ENCODE assay signal across 31 cellular contexts in the genomic region with DNA sequence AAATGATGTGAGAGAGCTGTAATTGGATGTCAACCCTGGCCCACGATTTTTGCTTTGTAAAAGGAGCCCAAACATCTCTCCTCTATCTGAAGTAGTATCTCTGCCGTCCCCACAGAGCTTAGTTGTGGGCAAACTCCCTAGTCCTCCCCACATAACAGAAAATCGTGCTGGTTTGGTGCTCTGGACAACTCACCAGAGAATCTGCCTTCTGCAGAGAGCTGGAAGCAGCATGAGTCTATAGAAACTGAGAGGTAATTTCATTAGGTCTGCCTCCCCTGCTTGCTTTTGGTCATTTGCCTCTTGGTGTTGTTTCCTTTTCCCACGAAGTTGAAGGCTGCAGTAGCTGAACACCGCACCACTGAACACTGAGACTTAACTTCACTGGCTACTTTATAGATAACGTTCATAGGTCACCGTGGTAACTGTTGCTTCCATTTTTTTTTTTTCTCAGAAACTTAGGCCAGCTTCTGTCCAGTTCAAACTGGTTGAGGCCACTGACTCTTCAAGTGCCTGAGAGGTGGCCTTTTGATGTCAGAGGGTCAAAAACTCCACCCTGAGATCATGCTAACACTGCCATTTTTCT. TPM values are rescaled to one million over a fixed set of nuclear protein-coding genes. Genes with fewer than 3 reads are reported as not detected.
DNase-seq lines count a peak whose midpoint lies in the region; ATAC-seq, FAIRE-seq and TF ChIP-seq lines count a peak whose summit lies in the region.
"Had no signal": no experiment of that assay in that cellular context is flagged by ENCODE, and none has a peak within 500 bp of the region (broad histone marks: within the 10 kb centered on the region; RNA-seq: fewer than 3 reads in every experiment).

No MANE protein-coding gene starts in this region.

- intact Hi-C loops in K562 (cut with micrococcal nuclease) = no loop called here
- intact Hi-C loops in transverse colon (cut with DNase I; ENCODE audit: low total_unique reads) = no loop called here

- DNase-seq in K562 (ENCODE audit: extremely low read depth in 1 of 4, low spot score in 3 of 4) (peak in 1 of 4 experiments; percentile 36), naive B cell (no peak), coronary artery (ENCODE audit: low spot score) (no peak), transverse colon (no peak)
- DNase-seq: activated CD4-positive, alpha-beta T cell treated with anti-CD3 and anti-CD28 coated beads for 36 hours; activated CD8-positive, alpha-beta T cell treated with anti-CD3 and anti-CD28 coated beads, Interleukin-2, amount 10 ng/mL, durations not matched to agents 7 days and 5 days; CD4-positive, CD25-positive, alpha-beta regulatory T cell; effector memory CD8-positive, alpha-beta T cell; H7; KBM-7; left colon; NCI-H1417; NCI-H2081; NCI-H774; right cardiac atrium; spleen; stimulated activated CD4-positive, alpha-beta T cell treated with anti-CD3 and anti-CD28 coated beads, Interleukin-2, amount 100 ng/mL, for 48 hours; T-helper 17 cell; trophoblast cell had no signal

- H3K36me3 Mint-ChIP-seq in naive B cell = no peaks in the 10 kb centered on the region
- H3K36me3 Mint-ChIP-seq: activated naive CD4-positive, alpha-beta T cell treated with anti-CD3 and anti-CD28 coated beads, Interleukin-2, amount 50 U/mL, for 24 hours; CD4-positive, CD25-positive, alpha-beta regulatory T cell had no signal

- in situ Hi-C loops in K562 (cut with MboI) (no loop called here), transverse colon (cut with MboI; ENCODE audit: low pct_ligation_motif_present in 1 of 4, low pct_unique_long_range_greater_than_20kb in 1 of 4, low sequenced_read_pairs in 3 of 4) (no loop called here)

- no peaks in the 10 kb centered on the region for H3K9me1 ChIP-seq in K562 (ENCODE audit: control insufficient read depth, insufficient read depth, low read length)

- H3K4me2 ChIP-seq in K562 (ENCODE audit: insufficient read depth, low read length) = peak overlapping the region; percentile 32; the same call in 1 of the 2 replicates
- H3K4me2 ChIP-seq: hepatocyte had no signal

- H3K4me3 ChIP-seq in HEK293 (ENCODE audit: low read depth, low read length) (no peak overlapping the region), K562 (no peak overlapping the region), coronary artery (no peak overlapping the region), transverse colon (no peak overlapping the region)
- H3K4me3 ChIP-seq: breast epithelium, gastroesophageal sphincter, hepatocyte, spleen had no signal

- H3K4me1 ChIP-seq in HEK293 (ENCODE audit: control insufficient read depth, insufficient read depth, low read length) (peaks cover 25% of the 10 kb centered on the region), K562 (replicated peaks in 1 of 2; ENCODE audit: control insufficient read depth in 2 of 2, insufficient read depth in 2 of 2, low read length in 2 of 2) (peaks cover 6 to 16% of the 10 kb centered on the region in 2 experiments; a peak in 4 of 5 replicates), transverse colon (peaks cover 6 to 28% (median 15%) of the 10 kb centered on the region in 4 donors)
- H3K4me1 ChIP-seq: breast epithelium, parathyroid adenoma had no signal

- H3K27ac ChIP-seq in HEK293 (ENCODE audit: extremely low read depth, low read depth, low read length) (peak overlapping the region; percentile 42; the same call in 1 of the 2 replicates), K562 (ENCODE audit: extremely low read depth, low read depth, low read length) (no peak overlapping the region), coronary artery (no peak overlapping the region), transverse colon (no peak overlapping the region)
- H3K27ac ChIP-seq: breast epithelium, gastroesophageal sphincter, hepatocyte, parathyroid adenoma, spleen had no signal

- TF ChIP-seq CTCF in HEK293 (tag by site-specific recombination; IDR thresholded peaks at IDR 0.05) (no peak), K562 (IDR thresholded peaks at IDR 0.05 in 2 of 3, conservative IDR thresholded peaks at IDR 0.05 in 1 of 3; ENCODE audit: insufficient read depth in 2 of 3, low read depth in 1 of 3, low read length in 3 of 3) (no peak), coronary artery (IDR thresholded peaks at IDR 0.05) (no peak), transverse colon (IDR thresholded peaks at IDR 0.05) (no peak)

- peak overlapping the region in 3 of 8 donors; percentile 7 to 92 (median 12) for H3K4me3 Mint-ChIP-seq in naive B cell
- H3K4me3 Mint-ChIP-seq: activated CD4-positive, alpha-beta T cell treated with anti-CD3 and anti-CD28 coated beads for 36 hours; activated CD8-positive, alpha-beta T cell treated with anti-CD3 and anti-CD28 coated beads, Interleukin-2, amount 10 ng/mL, durations not matched to agents 7 days and 5 days; activated naive CD4-positive, alpha-beta T cell treated with anti-CD3 and anti-CD28 coated beads, Interleukin-2, amount 50 U/mL, for 24 hours; effector memory CD8-positive, alpha-beta T cell; T-helper 17 cell had no signal

- ATAC-seq in K562 = peak; percentile 43
- no peak for ATAC-seq in naive B cell (ENCODE audit: low read depth in 2 of 2)
- ATAC-seq in HG03520 (IDR thresholded peaks at IDR 0.05; ENCODE audit: unreplicated experiment) = no peak
- ATAC-seq in HG03457 (IDR thresholded peaks at IDR 0.05; ENCODE audit: unreplicated experiment) = no peak
- ATAC-seq: activated CD4-positive, alpha-beta T cell treated with anti-CD3 and anti-CD28 coated beads for 36 hours; activated CD8-positive, alpha-beta T cell treated with anti-CD3 and anti-CD28 coated beads, Interleukin-2, amount 10 ng/mL, durations not matched to agents 7 days and 5 days; effector memory CD8-positive, alpha-beta T cell; gastroesophageal sphincter; left colon; right cardiac atrium; SK-N-SH treated with all-trans-retinoic acid at 6 μM for 48 hours; T-helper 17 cell had no signal

- H3K27ac Mint-ChIP-seq in naive B cell = peak overlapping the region in 5 of 6 donors; percentile 28 to 80 (median 53)
- H3K27ac Mint-ChIP-seq: activated CD4-positive, alpha-beta T cell treated with anti-CD3 and anti-CD28 coated beads for 36 hours; activated CD8-positive, alpha-beta T cell treated with anti-CD3 and anti-CD28 coated beads, Interleukin-2, amount 10 ng/mL, durations not matched to agents 7 days and 5 days; activated naive CD4-positive, alpha-beta T cell treated with anti-CD3 and anti-CD28 coated beads, Interleukin-2, amount 50 U/mL, for 24 hours; activated T-helper 2 cell treated with anti-CD3 and anti-CD28 coated beads, Interferon-gamma antibody, Interleukin-2, Interleukin-4, amounts not matched to agents 10 μg/mL and 5 μg/mL and 100 μg/mL, durations not matched to agents 14 hours and 24 hours and 36 hours; effector memory CD8-positive, alpha-beta T cell; T-helper 17 cell had no signal

- H3K9me3 Mint-ChIP-seq in naive B cell = peaks cover 0 to 3% (median 0%) of the 10 kb centered on the region in 7 donors
- H3K9me3 Mint-ChIP-seq: activated naive CD4-positive, alpha-beta T cell treated with anti-CD3 and anti-CD28 coated beads, Interleukin-2, amount 50 U/mL, for 24 hours; activated T-helper 2 cell treated with anti-CD3 and anti-CD28 coated beads, Interferon-gamma antibody, Interleukin-2, Interleukin-4, amounts not matched to agents 10 μg/mL and 5 μg/mL and 100 μg/mL, durations not matched to agents 14 hours and 24 hours and 36 hours; CD4-positive, CD25-positive, alpha-beta regulatory T cell; effector memory CD8-positive, alpha-beta T cell had no signal

- peak; percentile 15 for FAIRE-seq in K562 (lab: Jason Lieb, UNC)
- FAIRE-seq: colon, D721Med had no signal

- TF ChIP-seq RAD21 in K562 (CRISPR knock-in tag; conservative IDR thresholded peaks at IDR 0.05 in 1 of 2, IDR thresholded peaks at IDR 0.05 in 1 of 2) = no peak

- 0% methylated on average over 7 of the region's 7 CpGs for WGBS in K562 (ENCODE audit: insufficient coverage, low coverage, missing lambda C conversion rate)
- 50 to 67% methylated on average over 3 to 7 of the region's 7 CpGs for WGBS in transverse colon (ENCODE audit: low coverage in 1 of 2), 2 donors

- H3K36me3 ChIP-seq in HEK293 (ENCODE audit: control insufficient read depth in 2 of 2, insufficient read depth in 1 of 2, low read length in 2 of 2) (no peaks in the 10 kb centered on the region), K562 (ENCODE audit: control insufficient read depth, insufficient read depth, low read length) (no peaks in the 10 kb centered on the region), transverse colon (no peaks in the 10 kb centered on the region)
- H3K36me3 ChIP-seq: breast epithelium, gastroesophageal sphincter, spleen had no signal

- BruUV-seq in K562 (replicated peaks; lab: Mats Ljungman, UMichigan) = no TSS peak

- H2AFZ ChIP-seq in K562 (ENCODE audit: low read depth, low read length) = no peak overlapping the region
- H2AFZ ChIP-seq: hepatocyte, parathyroid adenoma had no signal

- TF ChIP-seq POLR2A in K562 (conservative IDR thresholded peaks at IDR 0.05) (no peak), transverse colon (IDR thresholded peaks at IDR 0.05) (no peak)

- peaks cover 27 to 48% (median 39%) of the 10 kb centered on the region in 3 donors for H3K4me1 Mint-ChIP-seq in naive B cell

- no peaks in the 10 kb centered on the region for H3K79me2 ChIP-seq in K562 (ENCODE audit: control insufficient read depth, insufficient read depth, low read length)
- H3K79me2 ChIP-seq: hepatocyte, parathyroid adenoma had no signal

- no peak overlapping the region for H3K9ac ChIP-seq in K562 (ENCODE audit: insufficient read depth in 1 of 2, low read depth in 2 of 2, low read length in 2 of 2)
- H3K9ac ChIP-seq: parathyroid adenoma had no signal

- no peaks in the 10 kb centered on the region for H4K20me1 ChIP-seq in K562 (replicated peaks; ENCODE audit: control insufficient read depth, insufficient read depth, low read length)

- CTCF ChIA-PET in HEK293 (lab: Yijun Ruan, JAX) (interaction anchor here (0.6 to 1.1 kb wide), 3 partner anchors 199 to 1172 kb away, joined by 3 read pairs; no protein-coding TSS in a partner anchor), K562 (lab: Yijun Ruan, JAX; ENCODE audit: low intra/inter-chr PET ratio) (no interaction called here)

- no peak for TF ChIP-seq EP300 in K562 (IDR thresholded peaks at IDR 0.05; ENCODE audit: low read length)
- TF ChIP-seq EP300 in transverse colon (IDR thresholded peaks at IDR 0.05; ENCODE audit: low read depth) = no peak

- no peaks in the 10 kb centered on the region for H3K27me3 Mint-ChIP-seq in naive B cell
- H3K27me3 Mint-ChIP-seq: activated naive CD4-positive, alpha-beta T cell treated with anti-CD3 and anti-CD28 coated beads, Interleukin-2, amount 50 U/mL, for 24 hours had no signal

- no peaks in the 10 kb centered on the region for H3K9me3 ChIP-seq in HEK293 (ENCODE audit: control insufficient read depth, insufficient read depth, low read depth, low read length)
- no peaks in the 10 kb centered on the region for H3K9me3 ChIP-seq in K562 (replicated peaks; ENCODE audit: control insufficient read depth, insufficient read depth, low read depth, low read length)
- H3K9me3 ChIP-seq in transverse colon = no peaks in the 10 kb centered on the region
- H3K9me3 ChIP-seq: breast epithelium, gastroesophageal sphincter, spleen had no signal

- POLR2A ChIA-PET in HEK293 (lab: Yijun Ruan, JAX) (interaction anchor here (1.0 kb wide), 1 partner anchor 25 kb away, joined by 4 read pairs; no protein-coding TSS in a partner anchor), K562 (lab: Yijun Ruan, JAX) (interaction anchor here (0.6 to 1.3 kb wide), 4 partner anchors 14 to 1168 kb away, joined by 3 to 4 read pairs (median 4); no protein-coding TSS in a partner anchor)

- H3K27me3 ChIP-seq in K562 (ENCODE audit: control insufficient read depth in 2 of 2, insufficient read depth in 2 of 2, low read length in 2 of 2) = peaks cover 6 to 17% of the 10 kb centered on the region in 2 experiments
- H3K27me3 ChIP-seq in transverse colon = no peaks in the 10 kb centered on the region
- H3K27me3 ChIP-seq: breast epithelium, gastroesophageal sphincter had no signal

RNA-seq across cellular contexts. Expression of gene CDCA7L, which starts 3.3 kb away (rescaled TPM):
- 10.8 and 10.9 TPM in 2 replicates for total RNA-seq in K562 (2011; cell fraction: chromatin; rRNA removed; ENCODE audit: low replicate concordance)
- 8.0 and 8.4 TPM in 2 replicates for total RNA-seq in K562 (2011; cell fraction: nucleolus; rRNA removed)
- 7.2 and 13.0 TPM in 2 replicates for total RNA-seq in K562 (2011; cell fraction: nucleoplasm; rRNA removed)
- total RNA-seq in K562 (2014; rRNA removed) = 2.6 and 3.0 TPM in 2 replicates
- 4.3 and 4.9 TPM in 2 replicates for total RNA-seq in K562 (2014; rRNA removed; fragmentation: Illumina TruSeq; extraction: Trizol)
- 3.5 and 4.5 TPM in 2 replicates for total RNA-seq in K562 (2015; rRNA removed; fragmentation: Illumina TruSeq; extraction: Trizol)
- 3.1 and 3.8 TPM in 2 replicates for total RNA-seq in K562 (2021)
- polyA plus RNA-seq in K562 (2011; rRNA removed) = 17.6 and 32.4 TPM in 2 replicates
- 13.1 and 15.3 TPM in 2 replicates for polyA plus RNA-seq in K562 (2011; cell fraction: cytosol; rRNA removed)
- polyA plus RNA-seq in K562 (2011; cell fraction: nucleus; rRNA removed) = 20.1 and 29.2 TPM in 2 replicates
- polyA plus RNA-seq in K562 (2012) = 1.00 and 1.7 TPM in 2 replicates
- 3.7 and 5.2 TPM in 2 replicates for polyA plus RNA-seq in K562 (2014; fragmentation: Illumina TruSeq; extraction: Trizol)
- polyA plus RNA-seq in K562 (2014; fragmentation: Nextera tagmentation; extraction: Ambion mirVana) = 1 to 10 TPM; 1.9 to 2.1 TPM
- polyA plus RNA-seq in K562 (2014; rRNA removed) = 2.3 and 4.3 TPM in 2 replicates
- polyA minus RNA-seq in K562 (2011; rRNA and poly(A)+ RNA removed) = 24.0 and 39.4 TPM in 2 replicates
- 14.4 and 16.5 TPM in 2 replicates for polyA minus RNA-seq in K562 (2011; cell fraction: cytosol; rRNA and poly(A)+ RNA removed)
- polyA minus RNA-seq in K562 (2011; cell fraction: nucleus; rRNA and poly(A)+ RNA removed) = 11.7 and 16.0 TPM in 2 replicates
- 100 to 1,000 TPM; 229 to 356 (median 303) TPM for polyA plus RNA-seq in naive B cell (ENCODE audit: low read depth in 6 of 6)
- 10 to 100 TPM in 3 of 4 donors, 1 to 10 TPM in 1; 9.0 to 24.0 (median 13.2) TPM for total RNA-seq in transverse colon

Comparison
In these comparisons a context has a peak if more than half of its experiments do, and no peak if none do; other contexts are left out.
1. Of the 44 proteins assayed by ChIP-seq in both K562 and HEK293: peak only in K562: KLF16; only in HEK293: TCF7L2, TRIM28 and ZBTB17; in both: none; in neither: 40.